In the genomic region with DNA sequence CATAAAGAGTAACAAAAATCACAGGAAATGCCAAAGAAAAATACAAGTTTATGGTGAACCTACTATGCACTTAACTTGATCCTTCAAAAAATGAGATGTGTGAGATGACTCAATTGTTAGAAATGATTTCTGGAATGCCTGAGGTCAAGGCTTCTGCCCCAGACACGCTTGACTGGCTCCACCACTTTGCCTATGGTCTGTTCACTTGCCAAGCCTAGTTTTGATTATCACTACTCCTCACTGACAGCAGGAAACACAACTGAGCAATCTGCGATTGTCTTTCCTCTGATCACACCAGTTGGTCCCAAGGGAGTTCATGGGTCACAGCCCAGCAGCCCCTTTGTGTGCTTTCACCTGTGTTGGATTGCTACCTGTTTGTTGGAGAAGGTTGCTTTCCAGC, we compare ENCODE assay signal across 1 cellular context.
TF ChIP-seq lines count a peak whose summit lies in the region.

No MANE protein-coding gene starts in this region.

TF ChIP-seq in HCT116, 20 proteins besides CTCF, POLR2A, EP300 and RAD21:
- TF ChIP-seq SIN3A (IDR thresholded peaks at IDR 0.05; ENCODE audit: low read depth) (no peak; the same call in 1 of the 2 replicates), EZH2 (IDR thresholded peaks at IDR 0.05) (no peak), YY1 (IDR thresholded peaks at IDR 0.05; ENCODE audit: extremely low read depth, insufficient replicate concordance, low read depth, low read length) (no peak), ZFX (IDR thresholded peaks at IDR 0.05) (no peak), ELF1 (IDR thresholded peaks at IDR 0.05; ENCODE audit: borderline replicate concordance, low read depth) (no peak), CEBPB (IDR thresholded peaks at IDR 0.05; ENCODE audit: low read depth) (0 out of 2 replicates have a peak, but pooled peaks have one; percentile 35), TCF7L2 (IDR thresholded peaks at IDR 0.05; ENCODE audit: borderline replicate concordance, extremely low read depth, insufficient read depth, insufficient read length) (peak; percentile 62), SRF (IDR thresholded peaks at IDR 0.05; ENCODE audit: low read depth) (no peak), ZBTB33 (IDR thresholded peaks at IDR 0.05; ENCODE audit: extremely low read depth, insufficient replicate concordance, low read length) (no peak), FOSL1 (IDR thresholded peaks at IDR 0.05; ENCODE audit: low read depth) (peak; percentile 43; the same call in 1 of the 2 replicates), ATF3 (IDR thresholded peaks at IDR 0.05) (no peak), EGR1 (IDR thresholded peaks at IDR 0.05; ENCODE audit: low read depth) (no peak), ZNF274 (IDR thresholded peaks at IDR 0.05; ENCODE audit: low read depth, low read length) (no peak), POLR2AphosphoS5 (IDR thresholded peaks at IDR 0.05; ENCODE audit: low read depth, low read length) (no peak), CBX3 (IDR thresholded peaks at IDR 0.05; ENCODE audit: low read depth) (peak; percentile 78), JUND (IDR thresholded peaks at IDR 0.05) (peak; percentile 66; the same call in 1 of the 2 replicates), SP1 (IDR thresholded peaks at IDR 0.05; ENCODE audit: low read depth) (peak; percentile 57), EZH2phosphoT487 (IDR thresholded peaks at IDR 0.05; ENCODE audit: borderline replicate concordance) (no peak)
- TF ChIP-seq, protein P1, sequence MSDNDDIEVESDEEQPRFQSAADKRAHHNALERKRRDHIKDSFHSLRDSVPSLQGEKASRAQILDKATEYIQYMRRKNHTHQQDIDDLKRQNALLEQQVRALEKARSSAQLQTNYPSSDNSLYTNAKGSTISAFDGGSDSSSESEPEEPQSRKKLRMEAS (IDR thresholded peaks at IDR 0.05): 0 out of 2 replicates have a peak, but pooled peaks have one; percentile 21
- TF ChIP-seq, protein P2, sequence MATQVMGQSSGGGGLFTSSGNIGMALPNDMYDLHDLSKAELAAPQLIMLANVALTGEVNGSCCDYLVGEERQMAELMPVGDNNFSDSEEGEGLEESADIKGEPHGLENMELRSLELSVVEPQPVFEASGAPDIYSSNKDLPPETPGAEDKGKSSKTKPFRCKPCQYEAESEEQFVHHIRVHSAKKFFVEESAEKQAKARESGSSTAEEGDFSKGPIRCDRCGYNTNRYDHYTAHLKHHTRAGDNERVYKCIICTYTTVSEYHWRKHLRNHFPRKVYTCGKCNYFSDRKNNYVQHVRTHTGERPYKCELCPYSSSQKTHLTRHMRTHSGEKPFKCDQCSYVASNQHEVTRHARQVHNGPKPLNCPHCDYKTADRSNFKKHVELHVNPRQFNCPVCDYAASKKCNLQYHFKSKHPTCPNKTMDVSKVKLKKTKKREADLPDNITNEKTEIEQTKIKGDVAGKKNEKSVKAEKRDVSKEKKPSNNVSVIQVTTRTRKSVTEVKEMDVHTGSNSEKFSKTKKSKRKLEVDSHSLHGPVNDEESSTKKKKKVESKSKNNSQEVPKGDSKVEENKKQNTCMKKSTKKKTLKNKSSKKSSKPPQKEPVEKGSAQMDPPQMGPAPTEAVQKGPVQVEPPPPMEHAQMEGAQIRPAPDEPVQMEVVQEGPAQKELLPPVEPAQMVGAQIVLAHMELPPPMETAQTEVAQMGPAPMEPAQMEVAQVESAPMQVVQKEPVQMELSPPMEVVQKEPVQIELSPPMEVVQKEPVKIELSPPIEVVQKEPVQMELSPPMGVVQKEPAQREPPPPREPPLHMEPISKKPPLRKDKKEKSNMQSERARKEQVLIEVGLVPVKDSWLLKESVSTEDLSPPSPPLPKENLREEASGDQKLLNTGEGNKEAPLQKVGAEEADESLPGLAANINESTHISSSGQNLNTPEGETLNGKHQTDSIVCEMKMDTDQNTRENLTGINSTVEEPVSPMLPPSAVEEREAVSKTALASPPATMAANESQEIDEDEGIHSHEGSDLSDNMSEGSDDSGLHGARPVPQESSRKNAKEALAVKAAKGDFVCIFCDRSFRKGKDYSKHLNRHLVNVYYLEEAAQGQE (IDR thresholded peaks at IDR 0.05; ENCODE audit: low read depth): no peak
